25 cellular contexts compared by ENCODE assay signal in the genomic region with DNA sequence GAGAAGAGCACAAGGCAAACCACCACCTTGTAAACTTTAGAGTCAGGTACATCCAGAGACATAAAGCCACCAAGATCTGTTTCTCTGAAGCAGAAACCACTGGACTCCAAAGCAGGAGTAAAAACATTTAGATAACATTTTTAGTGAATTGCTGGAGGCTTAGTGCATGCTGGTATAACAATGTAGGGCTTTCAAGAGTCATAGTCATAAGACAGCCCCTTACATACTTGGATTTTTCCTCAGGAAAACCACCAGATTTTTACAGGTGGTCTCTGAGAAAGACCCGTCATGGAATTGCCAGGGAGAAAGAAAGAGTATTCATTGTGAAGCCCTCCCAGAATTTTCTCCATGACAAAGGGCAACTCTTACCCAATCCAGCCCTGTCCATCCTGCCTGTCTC.
"Had no signal": no experiment of that assay in that cellular context is flagged by ENCODE, and none has a peak within 500 bp of the region (broad histone marks: within the 10 kb centered on the region; RNA-seq: fewer than 3 reads in every experiment).

No MANE protein-coding gene starts in this region.

- H3K4me3 Mint-ChIP-seq: naive thymus-derived CD4-positive, alpha-beta T cell; natural killer cell treated with Interleukin-12 subunit alpha and Interleukin-12 subunit beta and Interleukin-15 and Interleukin-18, amount 100 ng/mL, for 72 hours; stimulated activated memory B cell treated with anti-CD40 and anti-IgM and Interleukin-4, amounts not matched to agents 10 μg/mL and 1 μg/mL and 100 μg/mL, for 72 hours; stimulated activated naive CD8-positive, alpha-beta T cell treated with anti-CD3 and anti-CD28 coated beads, Interleukin-15, amount 100 ng/mL, for 72 hours; type B pancreatic cell had no signal

- H3K4me2 ChIP-seq: smooth muscle cell had no signal

- ATAC-seq: mucosa of descending colon; naive thymus-derived CD4-positive, alpha-beta T cell; natural killer cell treated with Interleukin-12 subunit alpha and Interleukin-12 subunit beta and Interleukin-15 and Interleukin-18, amount 100 ng/mL, for 72 hours; pancreas; psoas muscle; right lobe of liver; stimulated activated memory B cell treated with anti-CD40 and anti-IgM and Interleukin-4, amounts not matched to agents 10 μg/mL and 1 μg/mL and 100 μg/mL, for 72 hours; stimulated activated naive CD8-positive, alpha-beta T cell treated with anti-CD3 and anti-CD28 coated beads, Interleukin-15, amount 100 ng/mL, for 72 hours had no signal

- DNase-seq: hypothalamus; left ventricle myocardium inferior; midbrain; mucosa of descending colon; naive thymus-derived CD4-positive, alpha-beta T cell; nucleus accumbens; pancreas; posterior cingulate gyrus; psoas muscle; right lobe of liver; stimulated activated CD4-positive, alpha-beta T cell treated with anti-CD3 and anti-CD28 coated beads, Interleukin-1b, Interleukin-23, amount 100 ng/mL, for 48 hours; stimulated activated CD4-positive, alpha-beta T cell treated with anti-CD3 and anti-CD28 coated beads, Interleukin-2, amount 100 ng/mL, for 48 hours; stimulated activated CD4-positive, alpha-beta T cell treated with anti-CD3 and anti-CD28 coated beads, Interleukin-4, amount 100 ng/mL, for 4 hours; stimulated activated CD8-positive, alpha-beta memory T cell treated with anti-CD3 and anti-CD28 coated beads, Interleukin-4, amount 100 ng/mL, for 48 hours; stimulated activated naive CD4-positive, alpha-beta T cell treated with Interleukin-2 at 50 U/mL for 16 hours; stimulated activated naive CD8-positive, alpha-beta T cell treated with anti-CD3 and anti-CD28 coated beads, Interleukin-15, amount 100 ng/mL, for 72 hours; substantia nigra; uterus had no signal

- H3K36me3 Mint-ChIP-seq: naive thymus-derived CD4-positive, alpha-beta T cell; natural killer cell treated with Interleukin-12 subunit alpha and Interleukin-12 subunit beta and Interleukin-15 and Interleukin-18, amount 100 ng/mL, for 72 hours; stimulated activated memory B cell treated with anti-CD40 and anti-IgM and Interleukin-4, amounts not matched to agents 10 μg/mL and 1 μg/mL and 100 μg/mL, for 72 hours; type B pancreatic cell had no signal

- H3K4me1 Mint-ChIP-seq: naive thymus-derived CD4-positive, alpha-beta T cell; stimulated activated memory B cell treated with anti-CD40 and anti-IgM and Interleukin-4, amounts not matched to agents 10 μg/mL and 1 μg/mL and 100 μg/mL, for 72 hours; stimulated activated naive CD8-positive, alpha-beta T cell treated with anti-CD3 and anti-CD28 coated beads, Interleukin-15, amount 100 ng/mL, for 72 hours had no signal

- H3K36me3 ChIP-seq: left ventricle myocardium inferior, pancreas, right atrium auricular region, right lobe of liver, tibial nerve, uterus had no signal

- H3K27me3 ChIP-seq: pancreas, right atrium auricular region, right lobe of liver, tibial nerve, uterus had no signal

- H3K27ac ChIP-seq: left ventricle myocardium inferior, pancreas, psoas muscle, right atrium auricular region, right lobe of liver, tibial nerve, uterus had no signal

- H3K27ac Mint-ChIP-seq: naive thymus-derived CD4-positive, alpha-beta T cell; natural killer cell treated with Interleukin-12 subunit alpha and Interleukin-12 subunit beta and Interleukin-15 and Interleukin-18, amount 100 ng/mL, for 72 hours; stimulated activated memory B cell treated with anti-CD40 and anti-IgM and Interleukin-4, amounts not matched to agents 10 μg/mL and 1 μg/mL and 100 μg/mL, for 72 hours; stimulated activated naive CD8-positive, alpha-beta T cell treated with anti-CD3 and anti-CD28 coated beads, Interleukin-15, amount 100 ng/mL, for 72 hours; type B pancreatic cell had no signal

- H3K4me3 ChIP-seq: left ventricle myocardium inferior, lung, mucosa of descending colon, pancreas, psoas muscle, right atrium auricular region, right lobe of liver, smooth muscle cell, tibial nerve, uterus had no signal

- H3K27me3 Mint-ChIP-seq: natural killer cell treated with Interleukin-12 subunit alpha and Interleukin-12 subunit beta and Interleukin-15 and Interleukin-18, amount 100 ng/mL, for 72 hours; stimulated activated memory B cell treated with anti-CD40 and anti-IgM and Interleukin-4, amounts not matched to agents 10 μg/mL and 1 μg/mL and 100 μg/mL, for 72 hours; type B pancreatic cell had no signal

- H3K9me3 ChIP-seq: left ventricle myocardium inferior, mucosa of descending colon, pancreas, psoas muscle, right atrium auricular region, right lobe of liver, tibial nerve, uterus had no signal

- H3K9me3 Mint-ChIP-seq: stimulated activated memory B cell treated with anti-CD40 and anti-IgM and Interleukin-4, amounts not matched to agents 10 μg/mL and 1 μg/mL and 100 μg/mL, for 72 hours; stimulated activated naive CD8-positive, alpha-beta T cell treated with anti-CD3 and anti-CD28 coated beads, Interleukin-15, amount 100 ng/mL, for 72 hours; type B pancreatic cell had no signal

- H3K4me1 ChIP-seq: left ventricle myocardium inferior, pancreas, psoas muscle, right atrium auricular region, right lobe of liver, tibial nerve, uterus had no signal
